ENCODE assay signal across 1 cellular context in the genomic region with DNA sequence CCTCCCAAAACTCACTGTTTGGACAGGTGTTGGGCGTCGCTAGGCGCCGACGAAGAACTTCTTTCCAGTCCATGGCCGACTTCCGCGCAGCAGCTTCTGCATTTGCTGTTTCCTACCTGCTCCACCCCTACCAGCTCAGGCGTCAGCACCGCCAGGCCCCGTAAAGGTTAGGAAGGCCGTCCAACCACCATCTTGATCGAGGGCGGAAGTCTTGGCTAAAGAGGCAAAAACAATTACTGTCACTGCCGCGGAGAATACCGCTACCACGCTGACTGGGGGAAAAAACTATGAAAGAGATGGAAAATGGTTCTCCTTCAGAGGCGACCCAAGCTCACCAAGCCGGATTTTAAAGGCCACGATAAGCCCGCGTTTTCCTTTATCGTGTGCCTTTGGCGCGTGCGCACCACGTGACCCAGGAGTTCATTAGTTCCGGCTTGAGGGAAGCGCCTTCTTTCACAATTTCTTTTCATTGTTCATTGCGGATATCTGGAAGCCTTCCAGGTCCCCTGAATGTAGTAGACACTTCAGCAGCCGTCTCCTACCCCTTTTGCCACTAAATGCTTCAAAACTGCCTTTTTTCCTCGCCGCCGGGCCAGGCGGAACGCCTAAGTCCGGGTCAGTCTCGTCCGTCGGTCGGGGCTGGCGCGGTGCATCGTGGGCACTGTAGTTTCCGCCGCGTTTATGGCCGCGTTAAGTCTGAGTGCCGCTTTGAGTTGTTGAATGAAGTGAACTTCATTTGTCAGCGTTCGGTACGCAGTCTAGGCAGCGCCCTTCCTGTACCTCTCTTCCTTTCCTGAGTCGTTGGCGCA.
TF ChIP-seq lines count a peak whose summit lies in the region.

PPP2R3C (minus strand) TSS at position 104 of the 809 bp plus-strand sequence; CDS start at position 73, 31 bp downstream.
PRORP (plus strand) TSS at position 666 of the 809 bp plus-strand sequence. CDS start 694 bp downstream, outside the sequence.

TF ChIP-seq in HepG2, 621 proteins besides CTCF, POLR2A, EP300 and RAD21 (continued from another document and continues in another):
- peak; percentile 91 for TF ChIP-seq ZNF142 (CRISPR knock-in tag; IDR thresholded peaks at IDR 0.05)
- peak; percentile 94 for TF ChIP-seq ARNT2 (CRISPR knock-in tag; IDR thresholded peaks at IDR 0.05; ENCODE audit: low read depth)
- peak; percentile 97 for TF ChIP-seq MTF2 (CRISPR knock-in tag; IDR thresholded peaks at IDR 0.05; ENCODE audit: borderline replicate concordance)
- TF ChIP-seq IKZF1 (IDR thresholded peaks at IDR 0.05), result no peak
- TF ChIP-seq ONECUT2 (CRISPR knock-in tag; IDR thresholded peaks at IDR 0.05), result peak; percentile 68
- TF ChIP-seq, protein P1, sequence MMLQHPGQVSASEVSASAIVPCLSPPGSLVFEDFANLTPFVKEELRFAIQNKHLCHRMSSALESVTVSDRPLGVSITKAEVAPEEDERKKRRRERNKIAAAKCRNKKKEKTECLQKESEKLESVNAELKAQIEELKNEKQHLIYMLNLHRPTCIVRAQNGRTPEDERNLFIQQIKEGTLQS (CRISPR knock-in tag; IDR thresholded peaks at IDR 0.05), result peak; percentile 70
- TF ChIP-seq NKX3-1 (CRISPR knock-in tag; IDR thresholded peaks at IDR 0.05), result peak; percentile 99
- peak; percentile 93 for TF ChIP-seq ZNF24 (IDR thresholded peaks at IDR 0.05)
- no peak; the same call in 1 of the 2 replicates for TF ChIP-seq SSRP1 (CRISPR knock-in tag; IDR thresholded peaks at IDR 0.05)
- peak; percentile 65 for TF ChIP-seq ZNF713 (CRISPR knock-in tag; IDR thresholded peaks at IDR 0.05)
- peak; percentile 83 for TF ChIP-seq ZSCAN31 (CRISPR knock-in tag; IDR thresholded peaks at IDR 0.05; ENCODE audit: low read depth)
- peak; percentile 12; the same call in 1 of the 2 replicates for TF ChIP-seq LCORL (IDR thresholded peaks at IDR 0.05)
- peak; percentile 98 for TF ChIP-seq LCORL (CRISPR knock-in tag; IDR thresholded peaks at IDR 0.05)
- peak; percentile 99 for TF ChIP-seq ZNF761 (CRISPR knock-in tag; conservative IDR thresholded peaks at IDR 0.05)
- peak; percentile 81; the same call in 1 of the 2 replicates for TF ChIP-seq ZNF296 (CRISPR knock-in tag; conservative IDR thresholded peaks at IDR 0.05)
- peak; percentile 67 for TF ChIP-seq RFXANK (CRISPR knock-in tag; IDR thresholded peaks at IDR 0.05)
- 0 out of 2 replicates have a peak, but pooled peaks have one; percentile 73 for TF ChIP-seq ZNF674 (CRISPR knock-in tag; IDR thresholded peaks at IDR 0.05; ENCODE audit: low read depth)
- TF ChIP-seq CBFB (CRISPR knock-in tag; IDR thresholded peaks at IDR 0.05), result peak; percentile 94
- TF ChIP-seq RFX1 (IDR thresholded peaks at IDR 0.05), result peak; percentile 74
- TF ChIP-seq RFXAP (CRISPR knock-in tag; IDR thresholded peaks at IDR 0.05; ENCODE audit: borderline replicate concordance), result peak; percentile 96
- peak; percentile 60 for TF ChIP-seq SMAD3 (CRISPR knock-in tag; IDR thresholded peaks at IDR 0.05)
- TF ChIP-seq THYN1 (CRISPR knock-in tag; IDR thresholded peaks at IDR 0.05; ENCODE audit: borderline replicate concordance, low read depth), result no peak
- TF ChIP-seq NR0B2 (CRISPR knock-in tag; IDR thresholded peaks at IDR 0.05), result peak; percentile 93
- peak; percentile 95 for TF ChIP-seq GABPB1 (CRISPR knock-in tag; IDR thresholded peaks at IDR 0.05)
- TF ChIP-seq DNMT3B (CRISPR knock-in tag; conservative IDR thresholded peaks at IDR 0.05), result no peak; the same call in 1 of the 2 replicates
- TF ChIP-seq ZBTB1 (CRISPR knock-in tag; IDR thresholded peaks at IDR 0.05; ENCODE audit: borderline replicate concordance), result peak; percentile 75; the same call in 1 of the 2 replicates
- TF ChIP-seq TMF1 (CRISPR knock-in tag; IDR thresholded peaks at IDR 0.05; ENCODE audit: low read depth), result peak; percentile 4
- peak; percentile 96 for TF ChIP-seq ZNF816 (CRISPR knock-in tag; IDR thresholded peaks at IDR 0.05; ENCODE audit: borderline replicate concordance)
- peak; percentile 96 for TF ChIP-seq ZNF839 (CRISPR knock-in tag; IDR thresholded peaks at IDR 0.05; ENCODE audit: borderline replicate concordance)
- no peak for TF ChIP-seq SMARCE1 (IDR thresholded peaks at IDR 0.05; ENCODE audit: borderline replicate concordance)
- TF ChIP-seq ZNF234 (CRISPR knock-in tag; conservative IDR thresholded peaks at IDR 0.05), result peak; percentile 97; the same call in 1 of the 2 replicates
- TF ChIP-seq SP140L (CRISPR knock-in tag; IDR thresholded peaks at IDR 0.05; ENCODE audit: borderline replicate concordance), result peak; percentile 82
- TF ChIP-seq ZNF574 (CRISPR knock-in tag; IDR thresholded peaks at IDR 0.05), result peak; percentile 93
- peak; percentile 99 for TF ChIP-seq ZNF790 (CRISPR knock-in tag; IDR thresholded peaks at IDR 0.05; ENCODE audit: borderline replicate concordance)
- peak; percentile 97 for TF ChIP-seq CHCHD3 (CRISPR knock-in tag; IDR thresholded peaks at IDR 0.05)
- TF ChIP-seq TFAP4 (IDR thresholded peaks at IDR 0.05; ENCODE audit: borderline replicate concordance, low read depth), result peak; percentile 93
- TF ChIP-seq FOXO1 (CRISPR knock-in tag; IDR thresholded peaks at IDR 0.05), result peak; percentile 86
- TF ChIP-seq ZNF691 (CRISPR knock-in tag; IDR thresholded peaks at IDR 0.05; ENCODE audit: borderline replicate concordance, low read depth), result peak; percentile 80
- TF ChIP-seq ZNF569 (CRISPR knock-in tag; IDR thresholded peaks at IDR 0.05; ENCODE audit: borderline replicate concordance), result peak; percentile 94; the same call in 1 of the 2 replicates
- TF ChIP-seq ZNF75D (CRISPR knock-in tag; IDR thresholded peaks at IDR 0.05; ENCODE audit: borderline replicate concordance), result no peak
- TF ChIP-seq ZNF720 (CRISPR knock-in tag; IDR thresholded peaks at IDR 0.05), result peak; percentile 96
- peak; percentile 95 for TF ChIP-seq BATF2 (CRISPR knock-in tag; IDR thresholded peaks at IDR 0.05)
- TF ChIP-seq SOX6 (IDR thresholded peaks at IDR 0.05), result no peak
- peak; percentile 84 for TF ChIP-seq SOX6 (CRISPR knock-in tag; IDR thresholded peaks at IDR 0.05)
- peak; percentile 99 for TF ChIP-seq ZNF547 (CRISPR knock-in tag; IDR thresholded peaks at IDR 0.05)
- TF ChIP-seq MBNL3 (CRISPR knock-in tag; conservative IDR thresholded peaks at IDR 0.05), result peak; percentile 44; the same call in 1 of the 2 replicates
- TF ChIP-seq ZNF670 (CRISPR knock-in tag; IDR thresholded peaks at IDR 0.05; ENCODE audit: borderline replicate concordance), result peak; percentile 99
- TF ChIP-seq HDAC1 (CRISPR knock-in tag; IDR thresholded peaks at IDR 0.05), result peak; percentile 95
- TF ChIP-seq SIN3B (IDR thresholded peaks at IDR 0.05; ENCODE audit: low read length), result peak; percentile 86
- peak; percentile 97 for TF ChIP-seq DMTF1 (CRISPR knock-in tag; IDR thresholded peaks at IDR 0.05)
- peak; percentile 76; the same call in 1 of the 2 replicates for TF ChIP-seq ZNF12 (CRISPR knock-in tag; IDR thresholded peaks at IDR 0.05)
- TF ChIP-seq, protein P2, sequence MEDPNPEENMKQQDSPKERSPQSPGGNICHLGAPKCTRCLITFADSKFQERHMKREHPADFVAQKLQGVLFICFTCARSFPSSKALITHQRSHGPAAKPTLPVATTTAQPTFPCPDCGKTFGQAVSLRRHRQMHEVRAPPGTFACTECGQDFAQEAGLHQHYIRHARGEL (CRISPR knock-in tag; IDR thresholded peaks at IDR 0.05), result peak; percentile 95
